ENCODE assay signal across 27 cellular contexts in the genomic region with DNA sequence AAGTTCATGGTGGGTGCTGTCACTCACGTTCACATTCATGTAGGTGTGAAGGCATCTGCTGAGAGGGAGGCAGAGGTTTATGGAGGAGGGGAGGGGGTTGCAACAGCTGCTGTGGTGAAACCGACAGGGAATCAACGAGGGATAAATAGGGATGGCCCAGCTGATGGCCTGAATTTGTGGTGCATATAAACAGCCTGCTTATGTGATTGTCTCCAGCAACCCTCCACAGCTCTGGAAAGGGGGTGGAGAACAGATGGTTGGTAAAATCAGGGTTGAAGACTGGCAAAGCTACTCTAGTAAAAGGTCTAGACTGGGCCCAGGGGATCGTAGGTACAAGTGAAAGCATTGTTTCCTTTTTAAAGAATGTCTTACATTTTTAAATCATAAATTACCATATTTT. TPM values are rescaled to one million over a fixed set of nuclear protein-coding genes. Genes with fewer than 3 reads are reported as not detected.
A peak's percentile ranks its signal among the peaks of the same experiment; 100 is the strongest.
DNase-seq lines count a peak whose midpoint lies in the region; ATAC-seq and TF ChIP-seq lines count a peak whose summit lies in the region.
"Had no signal": no experiment of that assay in that cellular context is flagged by ENCODE, and none has a peak within 500 bp of the region (broad histone marks: within the 10 kb centered on the region; RNA-seq: fewer than 3 reads in every experiment).

No MANE protein-coding gene starts in this region.

- no peak for ATAC-seq in HG03520 (IDR thresholded peaks at IDR 0.05; ENCODE audit: unreplicated experiment)
- ATAC-seq in GM21528 (IDR thresholded peaks at IDR 0.05; ENCODE audit: low FRiP score, unreplicated experiment) = no peak
- ATAC-seq: activated CD8-positive, alpha-beta memory T cell treated with anti-CD3 and anti-CD28 coated beads, Interleukin-2, amount 10 ng/mL, durations not matched to agents 7 days and 5 days; activated T-cell treated with anti-CD3 and anti-CD28 coated beads, Interleukin-2, amount 50 U/mL, for 72 hours; esophagus mucosa; left cardiac atrium; mucosa of descending colon; Panc1 had no signal

- peak overlapping the region; percentile 11 to 91 (median 55) for H3K27ac Mint-ChIP-seq in brain
- H3K27ac Mint-ChIP-seq: activated CD8-positive, alpha-beta memory T cell treated with anti-CD3 and anti-CD28 coated beads, Interleukin-2, amount 10 ng/mL, durations not matched to agents 7 days and 5 days; activated T-cell treated with anti-CD3 and anti-CD28 coated beads, Interleukin-2, amount 50 U/mL, for 72 hours; CD4-positive, alpha-beta T cell; stimulated activated naive CD8-positive, alpha-beta T cell treated with anti-CD3 and anti-CD28 coated beads, Interleukin-15, Interleukin-2, amounts not matched to agents 100 ng/mL and 50 ng/mL, for 24 hours had no signal

- peaks cover 3 to 18% (median 9%) of the 10 kb centered on the region in 5 experiments for H3K9me3 Mint-ChIP-seq in brain

- H3K4me1 Mint-ChIP-seq in brain = peaks cover 14% of the 10 kb centered on the region
- H3K4me1 Mint-ChIP-seq: activated CD8-positive, alpha-beta memory T cell treated with anti-CD3 and anti-CD28 coated beads, Interleukin-2, amount 10 ng/mL, durations not matched to agents 7 days and 5 days had no signal

- no peak overlapping the region for H3K4me3 Mint-ChIP-seq in brain
- H3K4me3 Mint-ChIP-seq: activated CD8-positive, alpha-beta memory T cell treated with anti-CD3 and anti-CD28 coated beads, Interleukin-2, amount 10 ng/mL, durations not matched to agents 7 days and 5 days; activated T-cell treated with anti-CD3 and anti-CD28 coated beads, Interleukin-2, amount 50 U/mL, for 72 hours; CD4-positive, alpha-beta T cell; neural crest cell; stimulated activated naive CD8-positive, alpha-beta T cell treated with anti-CD3 and anti-CD28 coated beads, Interleukin-15, Interleukin-2, amounts not matched to agents 100 ng/mL and 50 ng/mL, for 24 hours had no signal

- peak; percentile 53 for DNase-seq in Ammon's horn (ENCODE audit: low spot score)
- DNase-seq in NCI-H1694 (lab: John Stamatoyannopoulos, UW) = peak; percentile 86
- DNase-seq in islet precursor cell = peak; percentile 15
- DNase-seq in SW480 (ENCODE audit: low spot score) = no peak
- DNase-seq in activated CD4-positive, alpha-beta T cell treated with anti-CD3 and anti-CD28 coated beads, Interleukin-2, amount 50 U/mL, for 1 hour = no peak
- DNase-seq: activated CD8-positive, alpha-beta memory T cell treated with anti-CD3 and anti-CD28 coated beads, Interleukin-2, amount 10 ng/mL, durations not matched to agents 7 days and 5 days; activated naive CD4-positive, alpha-beta T cell; activated T-cell treated with anti-CD3 and anti-CD28 coated beads, Interleukin-2, amount 50 U/mL, for 72 hours; brain microvascular endothelial cell; CD4-positive, alpha-beta T cell; DMS153; foreskin melanocyte; left cardiac atrium; mucosa of descending colon; NCI-H1436 treated with DMSO at 0.1 percent for 48 hours; NCI-H510A treated with DMSO at 0.1 percent for 48 hours; SHP77; sigmoid colon; stimulated activated CD4-positive, alpha-beta T cell treated with anti-CD3 and anti-CD28 coated beads, Interleukin-15, amount 100 ng/mL, for 24 hours; tibial artery had no signal

- no peak for TF ChIP-seq CTCF in brain (conservative IDR thresholded peaks at IDR 0.05)

- no peaks in the 10 kb centered on the region for H3K27me3 Mint-ChIP-seq in brain
- H3K27me3 Mint-ChIP-seq: CD4-positive, alpha-beta T cell; stimulated activated naive CD8-positive, alpha-beta T cell treated with anti-CD3 and anti-CD28 coated beads, Interleukin-15, Interleukin-2, amounts not matched to agents 100 ng/mL and 50 ng/mL, for 24 hours had no signal

- H3K36me3 Mint-ChIP-seq in brain = peaks cover 30% of the 10 kb centered on the region
- H3K36me3 Mint-ChIP-seq: activated CD8-positive, alpha-beta memory T cell treated with anti-CD3 and anti-CD28 coated beads, Interleukin-2, amount 10 ng/mL, durations not matched to agents 7 days and 5 days had no signal

RNA-seq across cellular contexts. Expression of a gene that starts 53.7 kb away (rescaled TPM):
- polyA plus RNA-seq in brain (ENCODE audit: insufficient read depth, low read depth, low replicate concordance) = 52.4 TPM

RNA-seq across cellular contexts. Expression of a gene that starts 53.8 kb away (rescaled TPM):
- polyA plus RNA-seq in brain (ENCODE audit: insufficient read depth, low read depth, low replicate concordance) = 39.5 TPM

Comparison
In these comparisons a context has a peak if more than half of its experiments do, and no peak if none do; other contexts are left out.
1. DNase-seq: peak in Ammon's horn (single experiment), NCI-H1694 (single experiment) and islet precursor cell (single experiment); none in SW480 (single experiment) and activated CD4-positive, alpha-beta T cell treated with anti-CD3 and anti-CD28 coated beads, Interleukin-2, amount 50 U/mL, for 1 hour (single experiment).